18 cellular contexts compared by ENCODE assay signal in genomic region chr10:20879136-20879535, GRCh38. TPM values are rescaled to one million over a fixed set of nuclear protein-coding genes. Genes with fewer than 3 reads are reported as not detected.
A peak's percentile ranks its signal among the peaks of the same experiment; 100 is the strongest.
DNase-seq lines count a peak whose midpoint lies in the region; ATAC-seq and TF ChIP-seq lines count a peak whose summit lies in the region.
"Had no signal": no experiment of that assay in that cellular context is flagged by ENCODE, and none has a peak within 500 bp of the region (broad histone marks: within the 10 kb centered on the region; RNA-seq: fewer than 3 reads in every experiment).

No MANE protein-coding gene starts in this region.

- no peaks in the 10 kb centered on the region for H3F3A ChIP-seq in PC-3 (ENCODE audit: low read length, unreplicated experiment)

- peak overlapping the region; percentile 47; the same call in 1 of the 2 replicates for H2AFZ ChIP-seq in PC-3 (ENCODE audit: low read length)

- no peaks in the 10 kb centered on the region for H3K9me2 ChIP-seq in PC-3 (replicated peaks; ENCODE audit: low read length)
- H3K9me2 ChIP-seq: SK-N-SH had no signal

- no peaks in the 10 kb centered on the region; the same call in 1 of the 2 replicates for H3K36me3 ChIP-seq in PC-3 (ENCODE audit: low read depth, low read length)
- H3K36me3 ChIP-seq: BE2C had no signal

- no peaks in the 10 kb centered on the region for H3K27me3 Mint-ChIP-seq in type B pancreatic cell

- BruUV-seq in PC-3 (replicated peaks; lab: Mats Ljungman, UMichigan): no TSS peak

- peaks cover 29% of the 10 kb centered on the region for H3K4me1 ChIP-seq in PC-3 (ENCODE audit: insufficient read depth, low read length)
- H3K4me1 ChIP-seq: BE2C had no signal

- H4K20me1 ChIP-seq in PC-3 (ENCODE audit: low read length): no peaks in the 10 kb centered on the region

- H3K27ac ChIP-seq in PC-3 (ENCODE audit: low read length): peak overlapping the region; percentile 99
- H3K27ac ChIP-seq: KMS-11, RWPE1 had no signal

- ATAC-seq in PC-3: peak; percentile 69

- POLR2A ChIA-PET in PC-3 (lab: Charles Lee; ENCODE audit: unreplicated experiment): no interaction called here

- no peak overlapping the region for H3K27ac Mint-ChIP-seq in type B pancreatic cell

- TF ChIP-seq CTCF in PC-3 (conservative IDR thresholded peaks at IDR 0.05; ENCODE audit: low read depth, low read length): no peak
- no peak for TF ChIP-seq CTCF in type B pancreatic cell (conservative IDR thresholded peaks at IDR 0.05)

- DNase-seq in NCI-H2081 (lab: John Stamatoyannopoulos, UW) (peak; percentile 10 to 58), NCI-H2081 treated with DMSO at 0.1 percent for 48 hours (lab: John Stamatoyannopoulos, UW) (no peak), NCI-H2227 treated with DMSO at 0.1 percent for 48 hours (lab: John Stamatoyannopoulos, UW) (peak; percentile 77), PC-3 (peak; percentile 73), retina (no peak), AG20443 (ENCODE audit: low spot score) (no peak), type B pancreatic cell (ENCODE audit: extremely low spot score, unreplicated experiment) (no peak)
- DNase-seq: DMS79 treated with DMSO at 0.1 percent for 48 hours, IMR-90, NCI-H1694, NCI-H2107, NCI-H510A, SHP77 treated with DMSO at 0.1 percent for 48 hours, T-helper 2 cell had no signal

- peaks cover 6% of the 10 kb centered on the region for H3K4me1 Mint-ChIP-seq in type B pancreatic cell (ENCODE audit: unreplicated experiment)

- H3K9me3 Mint-ChIP-seq in type B pancreatic cell: peaks cover 4% of the 10 kb centered on the region

- H3K9ac ChIP-seq in PC-3 (ENCODE audit: low read length): peak overlapping the region; percentile 93
- H3K9ac ChIP-seq: KMS-11, SK-N-SH had no signal

- intact Hi-C loops in PC-3 (cut with micrococcal nuclease): loop anchor here (2.0 to 10.0 kb wide), 3 partner anchors 16 to 393 kb away; no protein-coding TSS in a partner anchor

- H3K4me3 Mint-ChIP-seq in type B pancreatic cell: no peak overlapping the region

- no peaks in the 10 kb centered on the region for H3K27me3 ChIP-seq in PC-3 (ENCODE audit: low read length)
- H3K27me3 ChIP-seq: BE2C had no signal

- H3K4me3 ChIP-seq in PC-3 (ENCODE audit: low read length): peak overlapping the region; percentile 54; the same call in 1 of the 2 replicates

- H3K79me2 ChIP-seq in PC-3 (ENCODE audit: low read length): no peaks in the 10 kb centered on the region

- no peaks in the 10 kb centered on the region for H3K9me3 ChIP-seq in PC-3 (ENCODE audit: low read length)
- H3K9me3 ChIP-seq: BE2C, SK-N-SH had no signal

- peak overlapping the region; percentile 79 for H3K4me2 ChIP-seq in PC-3 (ENCODE audit: low read length)
- H3K4me2 ChIP-seq: KMS-11, SK-N-SH had no signal

- CTCF ChIA-PET in PC-3 (lab: Charles Lee): no interaction called here

- peaks cover 4% of the 10 kb centered on the region for H3K36me3 Mint-ChIP-seq in type B pancreatic cell

RNA-seq across cellular contexts. Expression of gene NEBL, which starts 18.0 kb away (rescaled TPM):
- total RNA-seq in PC-3 (2014; rRNA removed) (14.7 and 18.8 TPM in 2 replicates), type B pancreatic cell (ENCODE audit: low replicate concordance) (24.5 and 55.3 TPM in 2 replicates)

Comparison
In these comparisons a context has a peak if more than half of its experiments do, and no peak if none do; other contexts are left out.
1. DNase-seq: peak in NCI-H2081 (2 of 2), NCI-H2227 treated with DMSO at 0.1 percent for 48 hours (single experiment) and PC-3 (single experiment); none in NCI-H2081 treated with DMSO at 0.1 percent for 48 hours (single experiment), retina (single experiment), AG20443 (single experiment) and type B pancreatic cell (single experiment).